In the genomic region with DNA sequence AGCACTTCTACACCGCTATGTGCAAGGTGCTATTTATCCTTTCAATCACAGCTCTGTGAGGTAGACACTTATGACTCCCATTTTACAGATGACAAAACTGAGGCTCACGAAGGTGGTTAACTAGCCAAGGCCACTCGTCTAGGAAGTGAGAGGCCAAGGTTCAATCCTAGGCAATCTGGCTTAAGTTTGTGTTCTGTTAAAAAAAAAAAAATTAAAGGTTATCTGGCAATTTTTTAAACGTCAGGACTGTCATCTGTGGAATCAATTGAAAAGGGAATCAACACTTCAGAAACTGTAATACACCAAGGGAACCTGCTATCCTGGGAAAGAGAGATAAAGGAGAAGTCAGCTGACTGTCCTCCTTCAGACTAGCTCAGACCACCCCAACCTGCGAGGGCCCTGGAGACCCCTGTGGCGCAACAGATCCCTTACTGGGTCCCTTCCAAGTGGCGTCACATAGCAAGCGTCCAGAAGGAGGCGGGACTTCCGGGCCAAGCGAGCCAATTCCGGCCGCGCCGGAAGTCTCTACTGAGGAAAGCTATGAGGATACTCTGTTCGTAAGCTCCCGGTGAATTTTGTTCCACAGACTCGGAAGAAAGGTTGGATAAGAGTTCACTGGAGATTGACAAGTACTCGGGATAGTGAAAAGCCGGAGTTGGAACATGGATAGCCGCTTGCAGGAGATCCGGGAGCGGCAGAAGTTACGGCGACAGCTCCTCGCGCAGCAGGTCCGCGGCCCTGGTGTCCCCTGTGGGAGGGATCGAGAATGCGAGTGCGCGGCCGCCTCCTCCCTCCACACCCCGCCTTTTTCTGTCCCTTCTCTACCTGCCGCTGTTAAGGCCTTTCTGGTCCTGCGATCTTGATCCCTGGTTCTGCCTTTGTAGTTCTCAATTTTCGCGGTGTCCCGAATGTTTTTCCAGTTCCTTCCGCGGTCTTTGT, we compare ENCODE assay signal across 1 cellular context.
A peak's percentile ranks its signal among the peaks of the same experiment; 100 is the strongest.
TF ChIP-seq lines count a peak whose summit lies in the region.

Gene METTL14 (plus strand): TSS at position 520 of the 939 bp plus-strand sequence. CDS start 143 bp downstream, at position 663.

TF ChIP-seq in GM23338, 12 proteins besides CTCF, POLR2A, EP300 and RAD21 (continued from another document):
- TF ChIP-seq, protein P1, sequence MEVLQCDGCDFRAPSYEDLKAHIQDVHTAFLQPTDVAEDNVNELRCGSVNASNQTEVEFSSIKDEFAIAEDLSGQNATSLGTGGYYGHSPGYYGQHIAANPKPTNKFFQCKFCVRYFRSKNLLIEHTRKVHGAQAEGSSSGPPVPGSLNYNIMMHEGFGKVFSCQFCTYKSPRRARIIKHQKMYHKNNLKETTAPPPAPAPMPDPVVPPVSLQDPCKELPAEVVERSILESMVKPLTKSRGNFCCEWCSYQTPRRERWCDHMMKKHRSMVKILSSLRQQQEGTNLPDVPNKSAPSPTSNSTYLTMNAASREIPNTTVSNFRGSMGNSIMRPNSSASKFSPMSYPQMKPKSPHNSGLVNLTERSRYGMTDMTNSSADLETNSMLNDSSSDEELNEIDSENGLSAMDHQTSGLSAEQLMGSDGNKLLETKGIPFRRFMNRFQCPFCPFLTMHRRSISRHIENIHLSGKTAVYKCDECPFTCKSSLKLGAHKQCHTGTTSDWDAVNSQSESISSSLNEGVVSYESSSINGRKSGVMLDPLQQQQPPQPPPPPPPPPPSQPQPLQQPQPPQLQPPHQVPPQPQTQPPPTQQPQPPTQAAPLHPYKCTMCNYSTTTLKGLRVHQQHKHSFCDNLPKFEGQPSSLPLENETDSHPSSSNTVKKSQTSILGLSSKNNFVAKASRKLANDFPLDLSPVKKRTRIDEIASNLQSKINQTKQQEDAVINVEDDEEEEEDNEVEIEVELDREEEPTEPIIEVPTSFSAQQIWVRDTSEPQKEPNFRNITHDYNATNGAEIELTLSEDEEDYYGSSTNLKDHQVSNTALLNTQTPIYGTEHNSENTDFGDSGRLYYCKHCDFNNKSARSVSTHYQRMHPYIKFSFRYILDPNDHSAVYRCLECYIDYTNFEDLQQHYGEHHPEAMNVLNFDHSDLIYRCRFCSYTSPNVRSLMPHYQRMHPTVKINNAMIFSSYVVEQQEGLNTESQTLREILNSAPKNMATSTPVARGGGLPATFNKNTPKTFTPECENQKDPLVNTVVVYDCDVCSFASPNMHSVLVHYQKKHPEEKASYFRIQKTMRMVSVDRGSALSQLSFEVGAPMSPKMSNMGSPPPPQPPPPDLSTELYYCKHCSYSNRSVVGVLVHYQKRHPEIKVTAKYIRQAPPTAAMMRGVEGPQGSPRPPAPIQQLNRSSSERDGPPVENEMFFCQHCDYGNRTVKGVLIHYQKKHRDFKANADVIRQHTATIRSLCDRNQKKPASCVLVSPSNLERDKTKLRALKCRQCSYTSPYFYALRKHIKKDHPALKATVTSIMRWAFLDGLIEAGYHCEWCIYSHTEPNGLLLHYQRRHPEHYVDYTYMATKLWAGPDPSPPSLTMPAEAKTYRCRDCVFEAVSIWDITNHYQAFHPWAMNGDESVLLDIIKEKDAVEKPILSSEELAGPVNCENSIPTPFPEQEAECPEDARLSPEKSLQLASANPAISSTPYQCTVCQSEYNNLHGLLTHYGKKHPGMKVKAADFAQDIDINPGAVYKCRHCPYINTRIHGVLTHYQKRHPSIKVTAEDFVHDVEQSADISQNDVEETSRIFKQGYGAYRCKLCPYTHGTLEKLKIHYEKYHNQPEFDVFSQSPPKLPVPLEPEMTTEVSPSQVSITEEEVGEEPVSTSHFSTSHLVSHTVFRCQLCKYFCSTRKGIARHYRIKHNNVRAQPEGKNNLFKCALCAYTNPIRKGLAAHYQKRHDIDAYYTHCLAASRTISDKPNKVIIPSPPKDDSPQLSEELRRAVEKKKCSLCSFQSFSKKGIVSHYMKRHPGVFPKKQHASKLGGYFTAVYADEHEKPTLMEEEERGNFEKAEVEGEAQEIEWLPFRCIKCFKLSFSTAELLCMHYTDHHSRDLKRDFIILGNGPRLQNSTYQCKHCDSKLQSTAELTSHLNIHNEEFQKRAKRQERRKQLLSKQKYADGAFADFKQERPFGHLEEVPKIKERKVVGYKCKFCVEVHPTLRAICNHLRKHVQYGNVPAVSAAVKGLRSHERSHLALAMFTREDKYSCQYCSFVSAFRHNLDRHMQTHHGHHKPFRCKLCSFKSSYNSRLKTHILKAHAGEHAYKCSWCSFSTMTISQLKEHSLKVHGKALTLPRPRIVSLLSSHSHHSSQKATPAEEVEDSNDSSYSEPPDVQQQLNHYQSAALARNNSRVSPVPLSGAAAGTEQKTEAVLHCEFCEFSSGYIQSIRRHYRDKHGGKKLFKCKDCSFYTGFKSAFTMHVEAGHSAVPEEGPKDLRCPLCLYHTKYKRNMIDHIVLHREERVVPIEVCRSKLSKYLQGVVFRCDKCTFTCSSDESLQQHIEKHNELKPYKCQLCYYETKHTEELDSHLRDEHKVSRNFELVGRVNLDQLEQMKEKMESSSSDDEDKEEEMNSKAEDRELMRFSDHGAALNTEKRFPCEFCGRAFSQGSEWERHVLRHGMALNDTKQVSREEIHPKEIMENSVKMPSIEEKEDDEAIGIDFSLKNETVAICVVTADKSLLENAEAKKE (CRISPR knock-in tag; IDR thresholded peaks at IDR 0.05) = no peak
- TF ChIP-seq JUNB (IDR thresholded peaks at IDR 0.05; ENCODE audit: unreplicated experiment) = peak; percentile 36
- peak; percentile 94 for TF ChIP-seq CREB1 (CRISPR knock-in tag; IDR thresholded peaks at IDR 0.05; ENCODE audit: low read depth)
- TF ChIP-seq, protein P2, sequence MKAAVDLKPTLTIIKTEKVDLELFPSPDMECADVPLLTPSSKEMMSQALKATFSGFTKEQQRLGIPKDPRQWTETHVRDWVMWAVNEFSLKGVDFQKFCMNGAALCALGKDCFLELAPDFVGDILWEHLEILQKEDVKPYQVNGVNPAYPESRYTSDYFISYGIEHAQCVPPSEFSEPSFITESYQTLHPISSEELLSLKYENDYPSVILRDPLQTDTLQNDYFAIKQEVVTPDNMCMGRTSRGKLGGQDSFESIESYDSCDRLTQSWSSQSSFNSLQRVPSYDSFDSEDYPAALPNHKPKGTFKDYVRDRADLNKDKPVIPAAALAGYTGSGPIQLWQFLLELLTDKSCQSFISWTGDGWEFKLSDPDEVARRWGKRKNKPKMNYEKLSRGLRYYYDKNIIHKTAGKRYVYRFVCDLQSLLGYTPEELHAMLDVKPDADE (IDR thresholded peaks at IDR 0.05) = peak; percentile 74; the same call in 1 of the 2 replicates
- no peak for TF ChIP-seq STAT1 (IDR thresholded peaks at IDR 0.05; ENCODE audit: unreplicated experiment)
- TF ChIP-seq REST (IDR thresholded peaks at IDR 0.05; ENCODE audit: unreplicated experiment) = no peak
